ENCODE assay signal across 15 cellular contexts in genomic region chr12:27319394-27319793, GRCh38. TPM values are rescaled to one million over a fixed set of nuclear protein-coding genes. Genes with fewer than 3 reads are reported as not detected.
DNase-seq lines count a peak whose midpoint lies in the region; ATAC-seq and TF ChIP-seq lines count a peak whose summit lies in the region.
"Had no signal": no experiment of that assay in that cellular context is flagged by ENCODE, and none has a peak within 500 bp of the region (broad histone marks: within the 10 kb centered on the region; RNA-seq: fewer than 3 reads in every experiment).

No MANE protein-coding gene starts in this region.

- H3K9me3 ChIP-seq in PC-3 (ENCODE audit: low read length) (no peaks in the 10 kb centered on the region), left lung (no peaks in the 10 kb centered on the region), H9 (ENCODE audit: control insufficient read depth, low read depth, low read length) (no peaks in the 10 kb centered on the region)
- H3K9me3 ChIP-seq: BLaER1, heart left ventricle, uterus had no signal

- no peak overlapping the region for H3K4me3 ChIP-seq in PC-3 (ENCODE audit: low read length)
- H3K4me3 ChIP-seq in left lung, result no peak overlapping the region
- H3K4me3 ChIP-seq: BLaER1, heart left ventricle, uterus had no signal

- no peak overlapping the region for H3K27ac Mint-ChIP-seq in activated T-cell treated with anti-CD3 and anti-CD28 coated beads, Interleukin-2, amount 50 U/mL, for 24 hours
- peak overlapping the region in 1 of 3 experiments; percentile 25; a peak in 2 of 7 replicates for H3K27ac Mint-ChIP-seq in H9
- H3K27ac Mint-ChIP-seq: activated naive CD8-positive, alpha-beta T cell treated with anti-CD3 and anti-CD28 coated beads, Interleukin-2, amount 50 U/mL, for 24 hours had no signal

- DNase-seq in Ammon's horn (ENCODE audit: low spot score) (peak; percentile 37), PC-3 (peak; percentile 81), dedifferentiated amniotic fluid mesenchymal stem cell (ENCODE audit: extremely low spot score) (peak; percentile 43), left lung (no peak), H9 (no peak)
- DNase-seq in activated T-cell treated with anti-CD3 and anti-CD28 coated beads, Interleukin-2, amount 50 U/mL, for 24 hours, result no peak
- DNase-seq: activated naive CD8-positive, alpha-beta T cell treated with anti-CD3 and anti-CD28 coated beads, Interleukin-2, amount 50 U/mL, for 24 hours; heart left ventricle; NCI-H1694 treated with DMSO at 0.1 percent for 48 hours; NCI-H748 treated with DMSO at 0.1 percent for 48 hours; stimulated activated CD8-positive, alpha-beta memory T cell treated with anti-CD3 and anti-CD28 coated beads, Interleukin-4, amount 100 ng/mL, for 48 hours; uterus had no signal

- CTCF ChIA-PET in PC-3 (lab: Charles Lee), result interaction anchor here (0.5 kb wide), 1 partner anchor 491 kb away, joined by 3 read pairs; no protein-coding TSS in a partner anchor

- no peak overlapping the region for H4K8ac ChIP-seq in H9 (replicated peaks; ENCODE audit: insufficient read length, low read depth, low read length)

- H2AFZ ChIP-seq in PC-3 (ENCODE audit: low read length), result no peak overlapping the region
- H2AFZ ChIP-seq in H9 (ENCODE audit: low read length), result no peak overlapping the region

- H3K9me3 Mint-ChIP-seq in activated T-cell treated with anti-CD3 and anti-CD28 coated beads, Interleukin-2, amount 50 U/mL, for 24 hours, result no peaks in the 10 kb centered on the region
- H3K9me3 Mint-ChIP-seq in H9, result no peaks in the 10 kb centered on the region
- H3K9me3 Mint-ChIP-seq: activated naive CD8-positive, alpha-beta T cell treated with anti-CD3 and anti-CD28 coated beads, Interleukin-2, amount 50 U/mL, for 24 hours had no signal

- H2BK15ac ChIP-seq in H9 (ENCODE audit: low read depth, low read length), result no peak overlapping the region

- H3K14ac ChIP-seq in H9 (ENCODE audit: insufficient read depth, low read length), result no peak overlapping the region

- TF ChIP-seq CTCF in PC-3 (conservative IDR thresholded peaks at IDR 0.05; ENCODE audit: low read depth, low read length), result no peak
- TF ChIP-seq CTCF in left lung (IDR thresholded peaks at IDR 0.05), result no peak
- no peak for TF ChIP-seq CTCF in H9 (conservative IDR thresholded peaks at IDR 0.05)

- ATAC-seq in PC-3, result peak; percentile 58
- peak; percentile 69 for ATAC-seq in left lung
- ATAC-seq in GM19452 (IDR thresholded peaks at IDR 0.05; ENCODE audit: unreplicated experiment), result no peak
- ATAC-seq in GM19397 (IDR thresholded peaks at IDR 0.05; ENCODE audit: unreplicated experiment), result no peak
- ATAC-seq: activated naive CD8-positive, alpha-beta T cell treated with anti-CD3 and anti-CD28 coated beads, Interleukin-2, amount 50 U/mL, for 24 hours; heart left ventricle had no signal

- peaks cover 76% of the 10 kb centered on the region for H3K36me3 Mint-ChIP-seq in activated T-cell treated with anti-CD3 and anti-CD28 coated beads, Interleukin-2, amount 50 U/mL, for 24 hours (ENCODE audit: low read depth)
- peaks cover 6 to 34% (median 20%) of the 10 kb centered on the region in 3 experiments for H3K36me3 Mint-ChIP-seq in H9 (ENCODE audit: insufficient read depth in 1 of 3, low read depth in 3 of 3)

- H4K91ac ChIP-seq in H9 (ENCODE audit: insufficient read length, low read depth, low read length), result no peak overlapping the region

- H3K4me1 ChIP-seq in PC-3 (ENCODE audit: insufficient read depth, low read length) (peaks cover 52% of the 10 kb centered on the region), left lung (no peaks in the 10 kb centered on the region), H9 (ENCODE audit: insufficient read depth, low read length) (no peaks in the 10 kb centered on the region; the same call in 1 of the 2 replicates)
- H3K4me1 ChIP-seq: BLaER1, heart left ventricle, uterus had no signal

- POLR2A ChIA-PET in PC-3 (lab: Charles Lee; ENCODE audit: unreplicated experiment), result interaction anchor here (0.7 to 1.6 kb wide), 2 partner anchors 12 to 47 kb away, joined by 3 to 11 read pairs; no protein-coding TSS in a partner anchor

- H2AK5ac ChIP-seq in H9 (ENCODE audit: insufficient read length, low read length), result no peak overlapping the region

- H4K20me1 ChIP-seq in PC-3 (ENCODE audit: low read length), result no peaks in the 10 kb centered on the region
- H4K20me1 ChIP-seq in H9 (ENCODE audit: control insufficient read depth, insufficient read depth, insufficient read length), result no peaks in the 10 kb centered on the region
- H4K20me1 ChIP-seq: BLaER1 had no signal

- H3F3A ChIP-seq in PC-3 (ENCODE audit: low read length, unreplicated experiment), result peaks cover 10% of the 10 kb centered on the region

- H2BK12ac ChIP-seq in H9 (ENCODE audit: insufficient read length, low read depth, low read length), result no peak overlapping the region

- no TSS peak for BruUV-seq in PC-3 (replicated peaks; lab: Mats Ljungman, UMichigan)

- H3K4me1 Mint-ChIP-seq in activated T-cell treated with anti-CD3 and anti-CD28 coated beads, Interleukin-2, amount 50 U/mL, for 24 hours (ENCODE audit: low read depth), result no peaks in the 10 kb centered on the region
- H3K4me1 Mint-ChIP-seq in H9, result peaks cover 10% of the 10 kb centered on the region in 2 experiments

- H2BK20ac ChIP-seq in H9 (ENCODE audit: low read depth, low read length, poor library complexity, severe bottlenecking), result no peak overlapping the region

- H3K36me3 ChIP-seq in PC-3 (ENCODE audit: low read depth, low read length) (peaks cover 22% of the 10 kb centered on the region), left lung (peaks cover 0 to 83% of the 10 kb centered on the region in 2 donors)
- H3K36me3 ChIP-seq: uterus had no signal

- H3K18ac ChIP-seq in H9 (ENCODE audit: insufficient read length, low read depth, low read length), result no peak overlapping the region

- no CpG with 5 or more reads among the region's 1 CpG for WGBS in H9 (ENCODE audit: extremely low coverage, insufficient read length, low lambda C conversion rate)

- H3T11ph ChIP-seq in H9 (ENCODE audit: low read length), result no peak overlapping the region

- intact Hi-C loops in PC-3 (cut with micrococcal nuclease) (loop anchor here (1.0 to 5.0 kb wide), 2 partner anchors 65 to 382 kb away; partner anchors contain the start of genes FGFR1OP2 and INTS13), left lung (cut with DNase I) (no loop called here)

- H3K23ac ChIP-seq in H9 (ENCODE audit: insufficient read length, low read depth, low read length), result no peak overlapping the region

- H3K27me3 ChIP-seq in PC-3 (ENCODE audit: low read length) (no peaks in the 10 kb centered on the region), left lung (no peaks in the 10 kb centered on the region), H9 (ENCODE audit: insufficient read depth, low read length) (no peaks in the 10 kb centered on the region)
- H3K27me3 ChIP-seq: BLaER1, heart left ventricle, uterus had no signal

- H2BK5ac ChIP-seq in H9 (ENCODE audit: insufficient read length, low read length), result no peak overlapping the region

- no peaks in the 10 kb centered on the region for H3K27me3 Mint-ChIP-seq in activated T-cell treated with anti-CD3 and anti-CD28 coated beads, Interleukin-2, amount 50 U/mL, for 24 hours
- no peaks in the 10 kb centered on the region for H3K27me3 Mint-ChIP-seq in H9 (ENCODE audit: low read depth)
- H3K27me3 Mint-ChIP-seq: activated naive CD8-positive, alpha-beta T cell treated with anti-CD3 and anti-CD28 coated beads, Interleukin-2, amount 50 U/mL, for 24 hours had no signal

- no peak overlapping the region for H3K56ac ChIP-seq in H9 (ENCODE audit: insufficient read length, low read depth, low read length)

- H4K5ac ChIP-seq in H9 (ENCODE audit: insufficient read length, low read depth, low read length), result no peak overlapping the region

- H3K79me2 ChIP-seq in PC-3 (ENCODE audit: low read length) (no peaks in the 10 kb centered on the region), H9 (ENCODE audit: insufficient read depth, low read length) (no peaks in the 10 kb centered on the region)

- peak overlapping the region; percentile 70 for H3K27ac ChIP-seq in PC-3 (ENCODE audit: low read length)
- H3K27ac ChIP-seq in left lung, result no peak overlapping the region
- no peak overlapping the region for H3K27ac ChIP-seq in H9 (ENCODE audit: insufficient read length, low read depth, low read length)
- H3K27ac ChIP-seq: BLaER1, heart left ventricle, uterus had no signal

- peak overlapping the region; percentile 30; the same call in 1 of the 2 replicates for H3K9ac ChIP-seq in PC-3 (ENCODE audit: low read length)
- H3K9ac ChIP-seq in H9 (ENCODE audit: extremely low read depth, insufficient read length, low read length), result no peak overlapping the region
- H3K9ac ChIP-seq: BLaER1 had no signal

- H2BK120ac ChIP-seq in H9 (ENCODE audit: low read depth, low read length, poor library complexity, severe bottlenecking), result no peak overlapping the region

- H3K23me2 ChIP-seq in H9 (ENCODE audit: insufficient read length, low read depth, low read length, poor library complexity, severe bottlenecking), result no peaks in the 10 kb centered on the region

- no peak overlapping the region for H3K4me3 Mint-ChIP-seq in activated T-cell treated with anti-CD3 and anti-CD28 coated beads, Interleukin-2, amount 50 U/mL, for 24 hours
- no peak overlapping the region for H3K4me3 Mint-ChIP-seq in H9
- H3K4me3 Mint-ChIP-seq: activated naive CD8-positive, alpha-beta T cell treated with anti-CD3 and anti-CD28 coated beads, Interleukin-2, amount 50 U/mL, for 24 hours had no signal

- H3K4ac ChIP-seq in H9 (ENCODE audit: low read depth, low read length), result no peak overlapping the region

- no peaks in the 10 kb centered on the region for H3K9me2 ChIP-seq in PC-3 (replicated peaks; ENCODE audit: low read length)

- H3K4me2 ChIP-seq in PC-3 (ENCODE audit: low read length) (peak overlapping the region; percentile 37), H9 (ENCODE audit: insufficient read depth, insufficient read length, low read length) (no peak overlapping the region)
- H3K4me2 ChIP-seq: BLaER1 had no signal

- no peaks in the 10 kb centered on the region for H3K79me1 ChIP-seq in H9 (ENCODE audit: insufficient read depth, low read depth, low read length, poor library complexity, severe bottlenecking)

RNA-seq across cellular contexts. Expression of gene BMAL2, which starts 13.2 kb away (rescaled TPM):
- total RNA-seq in PC-3 (2014; rRNA removed) (126 and 137 TPM in 2 replicates), left lung (10 to 100 TPM; 12.1 to 14.1 TPM), H9 (2021) (22.7 and 23.1 TPM in 2 replicates)

Comparison
In these comparisons a context has a peak if more than half of its experiments do, and no peak if none do; other contexts are left out.
1. DNase-seq: peak in Ammon's horn (single experiment), PC-3 (single experiment) and dedifferentiated amniotic fluid mesenchymal stem cell (single experiment); none in left lung (0 of 2), activated T-cell treated with anti-CD3 and anti-CD28 coated beads, Interleukin-2, amount 50 U/mL, for 24 hours (single experiment) and H9 (single experiment).
2. ATAC-seq: peak in PC-3 (single experiment) and left lung (single experiment); none in GM19452 (single experiment) and GM19397 (single experiment).